In genomic region chr11:32072872-32073661, GRCh38 we compare ENCODE assay signal across 22 cellular contexts. TPM values are rescaled to one million over a fixed set of nuclear protein-coding genes. Genes with fewer than 3 reads are reported as not detected.
DNase-seq lines count a peak whose midpoint lies in the region; ATAC-seq, FAIRE-seq and TF ChIP-seq lines count a peak whose summit lies in the region.
"Had no signal": no experiment of that assay in that cellular context is flagged by ENCODE, and none has a peak within 500 bp of the region (broad histone marks: within the 10 kb centered on the region; RNA-seq: fewer than 3 reads in every experiment).

No MANE protein-coding gene starts in this region.

- CTCF ChIA-PET in SK-N-SH (lab: Yijun Ruan, JAX) = interaction anchor here (0.6 to 2.7 kb wide), 7 partner anchors 21 to 103 kb away, joined by 3 to 14 read pairs (median 4); no protein-coding TSS in a partner anchor
- CTCF ChIA-PET in GM12878 (lab: Yijun Ruan, JAX) = interaction anchor here (2.2 to 2.3 kb wide), 2 partner anchors 10 to 21 kb away, joined by 5 to 10 read pairs; no protein-coding TSS in a partner anchor

- BruUV-seq in GM12878 (replicated peaks; lab: Mats Ljungman, UMichigan) = no TSS peak

- H3K27ac ChIP-seq in SK-N-SH (ENCODE audit: low read depth in 2 of 2, low read length in 1 of 2) = no peak overlapping the region
- no peak overlapping the region for H3K27ac ChIP-seq in GM12878 (ENCODE audit: control insufficient read depth, insufficient read depth)
- H3K27ac ChIP-seq: left lung, PC-9 had no signal

- no peak for TF ChIP-seq RAD21 in SK-N-SH (IDR thresholded peaks at IDR 0.05; ENCODE audit: low read length)
- TF ChIP-seq RAD21 in GM12878 (IDR thresholded peaks at IDR 0.05; ENCODE audit: insufficient read depth, low read depth, low read length) = no peak

- H4K20me1 ChIP-seq in SK-N-SH (ENCODE audit: insufficient read depth) = no peaks in the 10 kb centered on the region
- no peaks in the 10 kb centered on the region for H4K20me1 ChIP-seq in GM12878 (ENCODE audit: control insufficient read depth, insufficient read depth)

- H3K4me1 ChIP-seq in SK-N-SH (ENCODE audit: control insufficient read depth in 1 of 2, insufficient read depth in 2 of 2, low read depth in 1 of 2, low read length in 1 of 2) (peaks cover 0 to 4% of the 10 kb centered on the region in 2 experiments; a peak in 2 of 4 replicates), GM12878 (ENCODE audit: control insufficient read depth, insufficient read depth, low read length) (peaks cover 5% of the 10 kb centered on the region)
- H3K4me1 ChIP-seq: left lung had no signal

- RAD21 ChIA-PET in GM12878 (lab: Charles Lee; ENCODE audit: unreplicated experiment) = no interaction called here

- WGBS in SK-N-SH (ENCODE audit: low lambda C conversion rate) = 42% methylated on average over 12 of the region's 12 CpGs
- 25% methylated on average over 11 of the region's 12 CpGs for WGBS in GM12878 (ENCODE audit: insufficient coverage, insufficient replicate concordance, low lambda C conversion rate, missing lambda C conversion rate)

- H3K9me2 ChIP-seq in SK-N-SH = no peaks in the 10 kb centered on the region

- H3K4me3 ChIP-seq in SK-N-SH (ENCODE audit: low read depth in 2 of 2, low read length in 1 of 2) (no peak overlapping the region), GM12878 (no peak overlapping the region)
- H3K4me3 ChIP-seq: left lung, PC-9 had no signal

- no peak for TF ChIP-seq POLR2A in GM12878 (IDR thresholded peaks at IDR 0.05; ENCODE audit: low read depth, low read length)

- TF ChIP-seq CTCF in SK-N-SH (IDR thresholded peaks at IDR 0.05) (no peak), GM12878 (IDR thresholded peaks at IDR 0.05 in 2 of 3, conservative IDR thresholded peaks at IDR 0.05 in 1 of 3; ENCODE audit: control insufficient read depth in 2 of 3, extremely low read depth in 1 of 3, insufficient read depth in 1 of 3, low read depth in 3 of 3, low read length in 3 of 3) (no peak)

- no peak for TF ChIP-seq EP300 in SK-N-SH (IDR thresholded peaks at IDR 0.05; ENCODE audit: borderline replicate concordance in 1 of 2, low read depth in 1 of 2, low read length in 1 of 2)
- TF ChIP-seq EP300 in GM12878 (IDR thresholded peaks at IDR 0.05; ENCODE audit: borderline replicate concordance in 1 of 2, control insufficient read depth in 1 of 2, low read depth in 2 of 2, low read length in 2 of 2) = no peak

- SMC1A ChIA-PET in GM12878 (lab: Charles Lee; ENCODE audit: uncharacterized antibody, unreplicated experiment) = no interaction called here

- no peak overlapping the region for H2AFZ ChIP-seq in SK-N-SH (ENCODE audit: low read depth)
- no peak overlapping the region for H2AFZ ChIP-seq in GM12878 (ENCODE audit: control insufficient read depth, low read depth, low read length)
- H2AFZ ChIP-seq: PC-9 had no signal

- ATAC-seq in SK-N-SH treated with all-trans-retinoic acid at 6 μM for 48 hours (no peak), GM12878 (no peak), HG03135 (IDR thresholded peaks at IDR 0.05; ENCODE audit: unreplicated experiment) (no peak), HG02588 (IDR thresholded peaks at IDR 0.05; ENCODE audit: unreplicated experiment) (no peak)
- ATAC-seq: left lung had no signal

- FAIRE-seq in GM12878 (lab: Jason Lieb, UNC) = no peak

- POLR2A ChIA-PET in SK-N-SH (lab: Yijun Ruan, JAX) (no interaction called here), GM12878 (lab: Charles Lee) (interaction anchor here (1.3 kb wide), 1 partner anchor 22 kb away, joined by 3 read pairs; no protein-coding TSS in a partner anchor)

- intact Hi-C loops in GM12878 (cut with micrococcal nuclease; ENCODE audit: unreplicated experiment) = no loop called here

- H3K4me2 ChIP-seq in SK-N-SH (no peak overlapping the region), GM12878 (ENCODE audit: control insufficient read depth, insufficient read depth) (no peak overlapping the region)

- H3K27me3 ChIP-seq in SK-N-SH (ENCODE audit: insufficient read depth) (peaks cover 31% of the 10 kb centered on the region; the same call in 1 of the 2 replicates), GM12878 (replicated peaks in 1 of 2; ENCODE audit: control insufficient read depth in 2 of 2, insufficient read depth in 2 of 2, low read length in 1 of 2) (no peaks in the 10 kb centered on the region)

- H3K9ac ChIP-seq in SK-N-SH (no peak overlapping the region), GM12878 (ENCODE audit: control insufficient read depth, insufficient read depth, low read length) (no peak overlapping the region)

- no peaks in the 10 kb centered on the region for H3F3A ChIP-seq in SK-N-SH (replicated peaks; ENCODE audit: insufficient read depth)

- H3K9me3 ChIP-seq in SK-N-SH (no peaks in the 10 kb centered on the region), GM12878 (replicated peaks; ENCODE audit: control insufficient read depth, insufficient read depth, low read length) (peaks cover 1% of the 10 kb centered on the region; the same call in 2 of the 3 replicates)
- H3K9me3 ChIP-seq: left lung had no signal

- H3K36me3 ChIP-seq in SK-N-SH (replicated peaks in 1 of 2; ENCODE audit: control insufficient read depth in 1 of 2, insufficient read depth in 2 of 2, low read length in 1 of 2) = no peaks in the 10 kb centered on the region
- no peaks in the 10 kb centered on the region for H3K36me3 ChIP-seq in GM12878 (ENCODE audit: control insufficient read depth in 2 of 2, insufficient read depth in 2 of 2, low read length in 1 of 2)
- H3K36me3 ChIP-seq: left lung had no signal

- peak; percentile 16 for DNase-seq in SK-N-SH
- no peak for DNase-seq in GM12878 (ENCODE audit: low read depth, low spot score)
- DNase-seq in iPS-NIHi7 (ENCODE audit: extremely low spot score) = peak; percentile 53
- DNase-seq in NCI-H187 treated with DMSO at 0.1 percent for 48 hours (lab: John Stamatoyannopoulos, UW) = no peak
- DNase-seq in T-helper 9 cell = no peak
- DNase-seq: activated CD4-positive, alpha-beta memory T cell treated with anti-CD3 and anti-CD28 coated beads, Interleukin-2, amount 10 ng/mL, durations not matched to agents 7 days and 5 days; activated CD4-positive, CD25-positive, alpha-beta regulatory T cell; activated naive CD4-positive, alpha-beta T cell treated with anti-CD3 and anti-CD28 coated beads for 36 hours; aorta; cerebellar nuclear complex; COR-L47; effector CD4-positive, alpha-beta T cell; erythroblast; left lung; midbrain; NCI-H1694; NCI-H774; PC-9; stimulated activated CD4-positive, alpha-beta T cell treated with anti-CD3 and anti-CD28 coated beads, Interleukin-12 subunit alpha, Interleukin-12 subunit beta, amount 100 ng/mL, for 4 hours had no signal

- in situ Hi-C loops in GM12878 (cut with MboI) = no loop called here

- H3K79me2 ChIP-seq in SK-N-SH (ENCODE audit: insufficient read depth) = no peaks in the 10 kb centered on the region
- H3K79me2 ChIP-seq in GM12878 (ENCODE audit: control insufficient read depth, insufficient read depth, low read length) = no peaks in the 10 kb centered on the region

TF ChIP-seq in GM12878, 131 proteins besides CTCF, POLR2A, EP300 and RAD21:
- TF ChIP-seq USF1 (IDR thresholded peaks at IDR 0.05; ENCODE audit: borderline replicate concordance, extremely low read length, insufficient read depth, low read depth, low read length) (peak; percentile 57), NR2C1 (IDR thresholded peaks at IDR 0.05) (no peak)

RNA-seq across cellular contexts. Expression of gene RCN1, which starts 17.8 kb away (rescaled TPM):
- polyA plus RNA-seq in SK-N-SH (2012; rRNA removed) (62.6 and 63.3 TPM in 2 replicates), GM12878 (2011; rRNA removed) (73.1 and 103 TPM in 2 replicates), GM12878 (2014; fragmentation: Illumina TruSeq; extraction: Trizol) (62.5 and 86.8 TPM in 2 replicates), GM12878 (2014; fragmentation: Nextera tagmentation; extraction: Ambion mirVana) (10 to 100 TPM; 17.6 to 37.4 TPM), GM12878 (2014; rRNA removed) (44.1 and 49.5 TPM in 2 replicates), GM12878 (2016; fragmentation: Nextera tagmentation; extraction: Ambion mirVana) (10 to 100 TPM; 70.9 to 76.7 TPM)
- polyA plus RNA-seq in SK-N-SH (2012; cell fraction: cytosol; rRNA removed) = 78.7 and 106 TPM in 2 replicates
- 43.7 and 53.4 TPM in 2 replicates for polyA plus RNA-seq in SK-N-SH (2012; cell fraction: nucleus; rRNA removed)
- total RNA-seq in GM12878 (2013; cell fraction: nucleolus; rRNA removed) = 72.5 and 78.0 TPM in 2 replicates
- total RNA-seq in GM12878 (2014; rRNA removed) (50.2 and 54.7 TPM in 2 replicates), GM12878 (2014; rRNA removed; fragmentation: Illumina TruSeq; extraction: Trizol) (61.1 and 61.5 TPM in 2 replicates), GM12878 (2021) (51.2 and 52.8 TPM in 2 replicates)
- 35.9 TPM for polyA plus RNA-seq in GM12878 (2011; ENCODE audit: low read depth)
- 25.5 and 27.0 TPM in 2 replicates for polyA plus RNA-seq in GM12878 (2011; cell fraction: cytosol; rRNA removed)
- polyA plus RNA-seq in GM12878 (2011; cell fraction: nucleus; rRNA removed) = 42.9 and 49.0 TPM in 2 replicates
- 50.1 and 52.4 TPM in 2 replicates for polyA plus RNA-seq in GM12878 (2012)
- polyA minus RNA-seq in GM12878 (2011; rRNA and poly(A)+ RNA removed) = 24.5 and 33.3 TPM in 2 replicates
- 19.1 and 21.6 TPM in 2 replicates for polyA minus RNA-seq in GM12878 (2011; cell fraction: cytosol; rRNA and poly(A)+ RNA removed)
- polyA minus RNA-seq in GM12878 (2011; cell fraction: nucleus; rRNA and poly(A)+ RNA removed) = 18.5 and 26.6 TPM in 2 replicates

Comparison
In these comparisons a context has a peak if more than half of its experiments do, and no peak if none do; other contexts are left out.
1. DNase-seq: peak in SK-N-SH (single experiment) and iPS-NIHi7 (single experiment); none in GM12878 (single experiment), NCI-H187 treated with DMSO at 0.1 percent for 48 hours (single experiment) and T-helper 9 cell (single experiment).
2. Of the 26 proteins assayed by ChIP-seq in both GM12878 and SK-N-SH: peak only in GM12878: USF1; only in SK-N-SH: none; in both: none; in neither: 25.